Comparison of ENCODE assay signal across 31 cellular contexts in the genomic region with DNA sequence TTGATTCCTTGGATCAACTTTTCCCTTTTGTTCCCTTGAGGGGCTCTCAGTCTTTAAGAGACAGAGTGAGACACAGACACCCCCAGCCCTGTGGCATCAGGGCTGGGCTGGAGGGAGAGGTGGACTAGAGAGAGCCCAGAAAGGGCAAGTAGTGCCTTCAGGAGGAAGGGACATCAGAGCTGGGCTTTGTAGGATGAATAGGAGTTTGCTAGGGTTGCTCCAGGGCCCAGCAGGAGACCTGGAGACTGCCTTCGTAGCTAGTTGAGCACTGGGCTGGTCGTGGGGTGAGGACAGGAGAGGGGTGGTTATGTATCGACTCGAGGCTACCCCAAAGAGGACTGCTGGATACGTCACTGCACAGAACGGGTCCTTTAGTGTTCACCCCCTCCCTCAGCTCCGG. TPM values are rescaled to one million over a fixed set of nuclear protein-coding genes. Genes with fewer than 3 reads are reported as not detected.
"Had no signal": no experiment of that assay in that cellular context is flagged by ENCODE, and none has a peak within 500 bp of the region (broad histone marks: within the 10 kb centered on the region; RNA-seq: fewer than 3 reads in every experiment).

No MANE protein-coding gene starts in this region.

- H3K4me3 ChIP-seq: gastroesophageal sphincter, mucosa of descending colon, ovary, prostate gland, smooth muscle cell, upper lobe of left lung had no signal

- DNase-seq: activated CD4-positive, alpha-beta T cell treated with anti-CD3 and anti-CD28 coated beads for 4 hours; activated CD4-positive, alpha-beta T cell treated with anti-CD3 and anti-CD28 coated beads, Interleukin-2, amount 50 U/mL, for 4 hours; activated effector memory CD4-positive, alpha-beta T cell treated with Interleukin-2 at 50 U/mL for 16 hours; activated naive CD4-positive, alpha-beta T cell treated with anti-CD3 and anti-CD28 coated beads, Interleukin-2, amount 10 ng/mL, durations not matched to agents 7 days and 5 days; activated T-cell treated with anti-CD3 and anti-CD28 coated beads for 4 hours; activated T-cell treated with anti-CD3 and anti-CD28 coated beads, Interleukin-2, amount 50 U/mL, for 72 hours; amniotic stem cell; brain microvascular endothelial cell; caudate nucleus; cortex of kidney; head of caudate nucleus; hippocampal formation; left cardiac atrium; left ventricle myocardium superior; mucosa of descending colon; ovary; retina; stimulated activated CD4-positive, alpha-beta T cell treated with anti-CD3 and anti-CD28 coated beads, Interleukin-1b, Interleukin-23, amount 100 ng/mL, for 48 hours; stimulated activated CD4-positive, alpha-beta T cell treated with anti-CD3 and anti-CD28 coated beads, Interleukin-4, amount 100 ng/mL, for 4 hours; stimulated activated CD8-positive, alpha-beta memory T cell treated with anti-CD3 and anti-CD28 coated beads, Interleukin-4, amount 100 ng/mL, for 48 hours; stimulated activated naive CD4-positive, alpha-beta T cell; T-helper 1 cell; upper lobe of left lung had no signal

- H3K4me3 Mint-ChIP-seq: activated naive CD4-positive, alpha-beta T cell treated with anti-CD3 and anti-CD28 coated beads, Interleukin-2, amount 10 ng/mL, durations not matched to agents 7 days and 5 days; activated T-cell treated with anti-CD3 and anti-CD28 coated beads, Interleukin-2, amount 50 U/mL, for 72 hours; T-helper 2 cell treated with Interferon-gamma antibody and Interleukin-4, amounts not matched to agents 5 μg/mL and 100 μg/mL, for 36 hours had no signal

- ATAC-seq: activated T-cell treated with anti-CD3 and anti-CD28 coated beads, Interleukin-2, amount 50 U/mL, for 72 hours; gastroesophageal sphincter; left cardiac atrium; left ventricle myocardium superior; mucosa of descending colon had no signal

- H3K27ac Mint-ChIP-seq: activated naive CD4-positive, alpha-beta T cell treated with anti-CD3 and anti-CD28 coated beads, Interleukin-2, amount 10 ng/mL, durations not matched to agents 7 days and 5 days; activated T-cell treated with anti-CD3 and anti-CD28 coated beads, Interleukin-2, amount 50 U/mL, for 72 hours; nephron; T-helper 2 cell treated with Interferon-gamma antibody and Interleukin-4, amounts not matched to agents 5 μg/mL and 100 μg/mL, for 36 hours had no signal

- H3K9me3 ChIP-seq: gastroesophageal sphincter, mucosa of descending colon, neutrophil, ovary, prostate gland, upper lobe of left lung had no signal

- H3K36me3 ChIP-seq: ovary had no signal

- H3K27me3 Mint-ChIP-seq: activated naive CD4-positive, alpha-beta T cell treated with anti-CD3 and anti-CD28 coated beads, Interleukin-2, amount 10 ng/mL, durations not matched to agents 7 days and 5 days had no signal

- H3K27me3 ChIP-seq: brain microvascular endothelial cell, gastroesophageal sphincter, neutrophil, ovary, upper lobe of left lung had no signal

- H3K27ac ChIP-seq: brain microvascular endothelial cell, gastroesophageal sphincter, neutrophil, ovary, prostate gland, upper lobe of left lung had no signal

- H3K9me3 Mint-ChIP-seq: activated naive CD4-positive, alpha-beta T cell treated with anti-CD3 and anti-CD28 coated beads, Interleukin-2, amount 10 ng/mL, durations not matched to agents 7 days and 5 days; activated T-cell treated with anti-CD3 and anti-CD28 coated beads, Interleukin-2, amount 50 U/mL, for 72 hours; nephron; T-helper 2 cell treated with Interferon-gamma antibody and Interleukin-4, amounts not matched to agents 5 μg/mL and 100 μg/mL, for 36 hours had no signal

RNA-seq across cellular contexts. Expression of gene FCHO1, which starts 26.6 kb away (rescaled TPM):
- total RNA-seq: myocyte had no signal

RNA-seq across cellular contexts. Expression of gene UNC13A, which starts 36.5 kb away (rescaled TPM):
- total RNA-seq: left ventricle myocardium superior, subcutaneous adipose tissue had no signal
